1 cellular context compared by ENCODE assay signal in genomic region chr9:34463901-34464232, GRCh38.
TF ChIP-seq lines count a peak whose summit lies in the region.

No MANE protein-coding gene starts in this region.

TF ChIP-seq in HepG2, 621 proteins besides CTCF, POLR2A, EP300 and RAD21:
- TF ChIP-seq NR2C2 (CRISPR knock-in tag; IDR thresholded peaks at IDR 0.05; ENCODE audit: borderline replicate concordance), result no peak
- no peak for TF ChIP-seq PHF8 (CRISPR knock-in tag; IDR thresholded peaks at IDR 0.05)
- TF ChIP-seq EEA1 (CRISPR knock-in tag; IDR thresholded peaks at IDR 0.05; ENCODE audit: borderline replicate concordance), result no peak
- TF ChIP-seq GFI1 (CRISPR knock-in tag; IDR thresholded peaks at IDR 0.05; ENCODE audit: borderline replicate concordance), result no peak
- TF ChIP-seq SKI (IDR thresholded peaks at IDR 0.05; ENCODE audit: partially characterized antibody), result no peak
- TF ChIP-seq, protein P1, sequence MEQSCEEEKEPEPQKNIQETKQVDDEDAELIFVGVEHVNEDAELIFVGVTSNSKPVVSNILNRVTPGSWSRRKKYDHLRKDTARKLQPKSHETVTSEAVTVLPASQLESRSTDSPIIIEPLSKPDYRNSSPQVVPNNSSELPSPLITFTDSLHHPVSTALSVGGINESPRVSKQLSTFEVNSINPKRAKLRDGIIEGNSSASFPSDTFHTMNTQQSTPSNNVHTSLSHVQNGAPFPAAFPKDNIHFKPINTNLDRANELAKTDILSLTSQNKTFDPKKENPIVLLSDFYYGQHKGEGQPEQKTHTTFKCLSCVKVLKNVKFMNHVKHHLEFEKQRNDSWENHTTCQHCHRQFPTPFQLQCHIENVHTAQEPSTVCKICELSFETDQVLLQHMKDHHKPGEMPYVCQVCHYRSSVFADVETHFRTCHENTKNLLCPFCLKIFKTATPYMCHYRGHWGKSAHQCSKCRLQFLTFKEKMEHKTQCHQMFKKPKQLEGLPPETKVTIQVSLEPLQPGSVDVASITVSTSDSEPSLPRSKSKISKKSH (CRISPR knock-in tag; IDR thresholded peaks at IDR 0.05; ENCODE audit: borderline replicate concordance), result no peak
- no peak for TF ChIP-seq PPARG (CRISPR knock-in tag; conservative IDR thresholded peaks at IDR 0.05)
- no peak for TF ChIP-seq HNF4G (IDR thresholded peaks at IDR 0.05; ENCODE audit: borderline replicate concordance, low read depth, low read length)
- no peak for TF ChIP-seq HNF4G (CRISPR knock-in tag; IDR thresholded peaks at IDR 0.05; ENCODE audit: borderline replicate concordance, low read depth)
- TF ChIP-seq PATZ1 (CRISPR knock-in tag; IDR thresholded peaks at IDR 0.05), result no peak
- TF ChIP-seq GABPA (IDR thresholded peaks at IDR 0.05; ENCODE audit: low read depth, low read length), result no peak
- TF ChIP-seq GABPA (CRISPR knock-in tag; IDR thresholded peaks at IDR 0.05; ENCODE audit: low read depth), result no peak
- TF ChIP-seq KDM2A (CRISPR knock-in tag; IDR thresholded peaks at IDR 0.05; ENCODE audit: borderline replicate concordance, low read depth), result no peak
- TF ChIP-seq BCL6 (CRISPR knock-in tag; IDR thresholded peaks at IDR 0.05), result no peak
- no peak for TF ChIP-seq ZNF496 (CRISPR knock-in tag; IDR thresholded peaks at IDR 0.05; ENCODE audit: insufficient replicate concordance)
- TF ChIP-seq, protein P2, sequence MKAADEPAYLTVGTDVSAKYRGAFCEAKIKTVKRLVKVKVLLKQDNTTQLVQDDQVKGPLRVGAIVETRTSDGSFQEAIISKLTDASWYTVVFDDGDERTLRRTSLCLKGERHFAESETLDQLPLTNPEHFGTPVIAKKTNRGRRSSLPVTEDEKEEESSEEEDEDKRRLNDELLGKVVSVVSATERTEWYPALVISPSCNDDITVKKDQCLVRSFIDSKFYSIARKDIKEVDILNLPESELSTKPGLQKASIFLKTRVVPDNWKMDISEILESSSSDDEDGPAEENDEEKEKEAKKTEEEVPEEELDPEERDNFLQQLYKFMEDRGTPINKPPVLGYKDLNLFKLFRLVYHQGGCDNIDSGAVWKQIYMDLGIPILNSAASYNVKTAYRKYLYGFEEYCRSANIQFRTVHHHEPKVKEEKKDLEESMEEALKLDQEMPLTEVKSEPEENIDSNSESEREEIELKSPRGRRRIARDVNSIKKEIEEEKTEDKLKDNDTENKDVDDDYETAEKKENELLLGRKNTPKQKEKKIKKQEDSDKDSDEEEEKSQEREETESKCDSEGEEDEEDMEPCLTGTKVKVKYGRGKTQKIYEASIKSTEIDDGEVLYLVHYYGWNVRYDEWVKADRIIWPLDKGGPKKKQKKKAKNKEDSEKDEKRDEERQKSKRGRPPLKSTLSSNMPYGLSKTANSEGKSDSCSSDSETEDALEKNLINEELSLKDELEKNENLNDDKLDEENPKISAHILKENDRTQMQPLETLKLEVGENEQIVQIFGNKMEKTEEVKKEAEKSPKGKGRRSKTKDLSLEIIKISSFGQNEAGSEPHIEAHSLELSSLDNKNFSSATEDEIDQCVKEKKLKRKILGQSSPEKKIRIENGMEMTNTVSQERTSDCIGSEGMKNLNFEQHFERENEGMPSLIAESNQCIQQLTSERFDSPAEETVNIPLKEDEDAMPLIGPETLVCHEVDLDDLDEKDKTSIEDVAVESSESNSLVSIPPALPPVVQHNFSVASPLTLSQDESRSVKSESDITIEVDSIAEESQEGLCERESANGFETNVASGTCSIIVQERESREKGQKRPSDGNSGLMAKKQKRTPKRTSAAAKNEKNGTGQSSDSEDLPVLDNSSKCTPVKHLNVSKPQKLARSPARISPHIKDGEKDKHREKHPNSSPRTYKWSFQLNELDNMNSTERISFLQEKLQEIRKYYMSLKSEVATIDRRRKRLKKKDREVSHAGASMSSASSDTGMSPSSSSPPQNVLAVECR (CRISPR knock-in tag; IDR thresholded peaks at IDR 0.05; ENCODE audit: borderline replicate concordance), result no peak
- no peak for TF ChIP-seq ZNF253 (CRISPR knock-in tag; IDR thresholded peaks at IDR 0.05; ENCODE audit: borderline replicate concordance)
- no peak for TF ChIP-seq ZBTB3 (CRISPR knock-in tag; IDR thresholded peaks at IDR 0.05; ENCODE audit: borderline replicate concordance, low read depth)
- TF ChIP-seq, protein P3, sequence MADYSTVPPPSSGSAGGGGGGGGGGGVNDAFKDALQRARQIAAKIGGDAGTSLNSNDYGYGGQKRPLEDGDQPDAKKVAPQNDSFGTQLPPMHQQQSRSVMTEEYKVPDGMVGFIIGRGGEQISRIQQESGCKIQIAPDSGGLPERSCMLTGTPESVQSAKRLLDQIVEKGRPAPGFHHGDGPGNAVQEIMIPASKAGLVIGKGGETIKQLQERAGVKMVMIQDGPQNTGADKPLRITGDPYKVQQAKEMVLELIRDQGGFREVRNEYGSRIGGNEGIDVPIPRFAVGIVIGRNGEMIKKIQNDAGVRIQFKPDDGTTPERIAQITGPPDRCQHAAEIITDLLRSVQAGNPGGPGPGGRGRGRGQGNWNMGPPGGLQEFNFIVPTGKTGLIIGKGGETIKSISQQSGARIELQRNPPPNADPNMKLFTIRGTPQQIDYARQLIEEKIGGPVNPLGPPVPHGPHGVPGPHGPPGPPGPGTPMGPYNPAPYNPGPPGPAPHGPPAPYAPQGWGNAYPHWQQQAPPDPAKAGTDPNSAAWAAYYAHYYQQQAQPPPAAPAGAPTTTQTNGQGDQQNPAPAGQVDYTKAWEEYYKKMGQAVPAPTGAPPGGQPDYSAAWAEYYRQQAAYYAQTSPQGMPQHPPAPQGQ (CRISPR knock-in tag; IDR thresholded peaks at IDR 0.05; ENCODE audit: borderline replicate concordance), result no peak
- no peak for TF ChIP-seq ZNF549 (CRISPR knock-in tag; IDR thresholded peaks at IDR 0.05)
- no peak for TF ChIP-seq SMAD9 (CRISPR knock-in tag; IDR thresholded peaks at IDR 0.05)
- no peak for TF ChIP-seq KMT2B (CRISPR knock-in tag; IDR thresholded peaks at IDR 0.05)
